ENCODE assay signal across 1 cellular context in the genomic region with DNA sequence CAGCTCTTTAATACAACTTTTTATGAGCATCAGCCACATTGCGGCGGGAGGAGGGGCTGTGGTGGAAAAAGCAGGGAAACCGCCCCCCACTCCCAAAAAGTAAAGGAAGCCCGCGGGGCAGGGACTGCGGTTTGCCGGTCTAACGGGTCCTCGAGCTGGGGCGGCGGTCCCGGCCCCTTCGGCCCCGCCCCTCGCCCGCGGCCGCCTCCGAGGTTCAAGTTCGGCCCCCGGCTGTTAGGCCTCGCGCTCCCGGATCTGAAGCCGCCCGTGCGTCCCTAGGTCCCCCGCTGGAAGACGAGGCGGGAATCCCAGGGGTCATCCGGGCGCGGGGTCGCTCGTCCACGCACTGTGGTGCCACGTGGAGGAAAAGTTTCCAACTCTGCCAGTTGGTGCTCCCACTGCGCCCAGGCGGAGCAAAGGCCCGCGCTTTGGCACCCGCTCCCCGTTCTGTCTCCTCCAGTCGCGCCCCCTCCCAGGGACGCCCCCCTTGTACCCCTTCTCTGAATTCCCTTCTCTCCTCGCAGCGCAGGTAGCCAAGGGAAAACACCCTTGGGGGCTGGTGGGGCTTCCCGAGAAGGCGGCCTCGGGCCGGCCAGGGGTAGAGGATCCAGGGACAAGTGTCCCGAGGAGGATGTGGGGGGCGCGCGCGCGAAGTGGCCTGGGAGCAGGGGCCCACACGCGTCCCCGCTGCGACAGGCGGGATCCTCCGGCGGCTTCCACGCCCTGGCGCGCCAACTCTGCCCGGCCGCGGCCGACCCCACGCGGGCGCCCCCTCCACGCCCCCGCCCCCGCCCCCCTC.
A peak's percentile ranks its signal among the peaks of the same experiment; 100 is the strongest.
TF ChIP-seq lines count a peak whose summit lies in the region.

No MANE protein-coding gene starts in this region.

TF ChIP-seq in HEK293, 187 proteins besides CTCF, POLR2A, EP300 and RAD21 (continued from another document and continues in another):
- TF ChIP-seq, protein P1, sequence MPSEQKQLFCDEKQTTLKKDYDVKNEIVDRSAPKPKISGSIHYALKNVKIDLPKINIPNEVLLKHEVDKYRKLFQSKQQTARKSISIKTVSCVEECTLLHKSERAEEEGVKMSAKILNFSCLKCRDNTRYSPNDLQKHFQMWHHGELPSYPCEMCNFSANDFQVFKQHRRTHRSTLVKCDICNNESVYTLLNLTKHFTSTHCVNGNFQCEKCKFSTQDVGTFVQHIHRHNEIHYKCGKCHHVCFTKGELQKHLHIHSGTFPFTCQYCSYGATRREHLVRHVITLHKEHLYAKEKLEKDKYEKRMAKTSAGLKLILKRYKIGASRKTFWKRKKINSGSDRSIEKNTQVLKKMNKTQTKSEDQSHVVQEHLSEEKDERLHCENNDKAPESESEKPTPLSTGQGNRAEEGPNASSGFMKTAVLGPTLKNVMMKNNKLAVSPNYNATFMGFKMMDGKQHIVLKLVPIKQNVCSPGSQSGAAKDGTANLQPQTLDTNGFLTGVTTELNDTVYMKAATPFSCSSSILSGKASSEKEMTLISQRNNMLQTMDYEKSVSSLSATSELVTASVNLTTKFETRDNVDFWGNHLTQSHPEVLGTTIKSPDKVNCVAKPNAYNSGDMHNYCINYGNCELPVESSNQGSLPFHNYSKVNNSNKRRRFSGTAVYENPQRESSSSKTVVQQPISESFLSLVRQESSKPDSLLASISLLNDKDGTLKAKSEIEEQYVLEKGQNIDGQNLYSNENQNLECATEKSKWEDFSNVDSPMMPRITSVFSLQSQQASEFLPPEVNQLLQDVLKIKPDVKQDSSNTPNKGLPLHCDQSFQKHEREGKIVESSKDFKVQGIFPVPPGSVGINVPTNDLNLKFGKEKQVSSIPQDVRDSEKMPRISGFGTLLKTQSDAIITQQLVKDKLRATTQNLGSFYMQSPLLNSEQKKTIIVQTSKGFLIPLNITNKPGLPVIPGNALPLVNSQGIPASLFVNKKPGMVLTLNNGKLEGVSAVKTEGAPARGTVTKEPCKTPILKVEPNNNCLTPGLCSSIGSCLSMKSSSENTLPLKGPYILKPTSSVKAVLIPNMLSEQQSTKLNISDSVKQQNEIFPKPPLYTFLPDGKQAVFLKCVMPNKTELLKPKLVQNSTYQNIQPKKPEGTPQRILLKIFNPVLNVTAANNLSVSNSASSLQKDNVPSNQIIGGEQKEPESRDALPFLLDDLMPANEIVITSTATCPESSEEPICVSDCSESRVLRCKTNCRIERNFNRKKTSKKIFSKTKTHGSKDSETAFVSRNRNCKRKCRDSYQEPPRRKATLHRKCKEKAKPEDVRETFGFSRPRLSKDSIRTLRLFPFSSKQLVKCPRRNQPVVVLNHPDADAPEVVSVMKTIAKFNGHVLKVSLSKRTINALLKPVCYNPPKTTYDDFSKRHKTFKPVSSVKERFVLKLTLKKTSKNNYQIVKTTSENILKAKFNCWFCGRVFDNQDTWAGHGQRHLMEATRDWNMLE (tag by site-specific recombination; conservative IDR thresholded peaks at IDR 0.05; ENCODE audit: low read depth), result no peak
- TF ChIP-seq, protein P2, sequence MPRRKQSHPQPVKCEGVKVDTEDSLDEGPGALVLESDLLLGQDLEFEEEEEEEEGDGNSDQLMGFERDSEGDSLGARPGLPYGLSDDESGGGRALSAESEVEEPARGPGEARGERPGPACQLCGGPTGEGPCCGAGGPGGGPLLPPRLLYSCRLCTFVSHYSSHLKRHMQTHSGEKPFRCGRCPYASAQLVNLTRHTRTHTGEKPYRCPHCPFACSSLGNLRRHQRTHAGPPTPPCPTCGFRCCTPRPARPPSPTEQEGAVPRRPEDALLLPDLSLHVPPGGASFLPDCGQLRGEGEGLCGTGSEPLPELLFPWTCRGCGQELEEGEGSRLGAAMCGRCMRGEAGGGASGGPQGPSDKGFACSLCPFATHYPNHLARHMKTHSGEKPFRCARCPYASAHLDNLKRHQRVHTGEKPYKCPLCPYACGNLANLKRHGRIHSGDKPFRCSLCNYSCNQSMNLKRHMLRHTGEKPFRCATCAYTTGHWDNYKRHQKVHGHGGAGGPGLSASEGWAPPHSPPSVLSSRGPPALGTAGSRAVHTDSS (tag by site-specific recombination; IDR thresholded peaks at IDR 0.05), result no peak
- TF ChIP-seq ZNF221 (tag by site-specific recombination; IDR thresholded peaks at IDR 0.05; ENCODE audit: borderline replicate concordance) (no peak), ZNF239 (tag by site-specific recombination; IDR thresholded peaks at IDR 0.05) (no peak), KLF10 (tag by site-specific recombination; IDR thresholded peaks at IDR 0.05) (peak; percentile 65; the same call in 1 of the 2 replicates), ZBTB20 (tag by site-specific recombination; IDR thresholded peaks at IDR 0.05) (peak; percentile 60; the same call in 1 of the 2 replicates), ZNF585B (tag by site-specific recombination; IDR thresholded peaks at IDR 0.05) (no peak), ZNF223 (tag by site-specific recombination; IDR thresholded peaks at IDR 0.05) (no peak), ZNF473 (tag by site-specific recombination; IDR thresholded peaks at IDR 0.05) (no peak), ZNF157 (tag by site-specific recombination; IDR thresholded peaks at IDR 0.05) (no peak), ZNF623 (tag by site-specific recombination; IDR thresholded peaks at IDR 0.05) (no peak), WT1 (tag by site-specific recombination; IDR thresholded peaks at IDR 0.05) (peak; percentile 49; the same call in 1 of the 2 replicates), ZNF433 (tag by site-specific recombination; IDR thresholded peaks at IDR 0.05; ENCODE audit: low read depth) (no peak), ZNF560 (tag by site-specific recombination; IDR thresholded peaks at IDR 0.05; ENCODE audit: borderline replicate concordance) (no peak)
- TF ChIP-seq, protein P3, sequence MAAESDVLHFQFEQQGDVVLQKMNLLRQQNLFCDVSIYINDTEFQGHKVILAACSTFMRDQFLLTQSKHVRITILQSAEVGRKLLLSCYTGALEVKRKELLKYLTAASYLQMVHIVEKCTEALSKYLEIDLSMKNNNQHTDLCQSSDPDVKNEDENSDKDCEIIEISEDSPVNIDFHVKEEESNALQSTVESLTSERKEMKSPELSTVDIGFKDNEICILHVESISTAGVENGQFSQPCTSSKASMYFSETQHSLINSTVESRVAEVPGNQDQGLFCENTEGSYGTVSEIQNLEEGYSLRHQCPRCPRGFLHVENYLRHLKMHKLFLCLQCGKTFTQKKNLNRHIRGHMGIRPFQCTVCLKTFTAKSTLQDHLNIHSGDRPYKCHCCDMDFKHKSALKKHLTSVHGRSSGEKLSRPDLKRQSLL (tag by site-specific recombination; IDR thresholded peaks at IDR 0.05), result no peak
- TF ChIP-seq, protein P4, sequence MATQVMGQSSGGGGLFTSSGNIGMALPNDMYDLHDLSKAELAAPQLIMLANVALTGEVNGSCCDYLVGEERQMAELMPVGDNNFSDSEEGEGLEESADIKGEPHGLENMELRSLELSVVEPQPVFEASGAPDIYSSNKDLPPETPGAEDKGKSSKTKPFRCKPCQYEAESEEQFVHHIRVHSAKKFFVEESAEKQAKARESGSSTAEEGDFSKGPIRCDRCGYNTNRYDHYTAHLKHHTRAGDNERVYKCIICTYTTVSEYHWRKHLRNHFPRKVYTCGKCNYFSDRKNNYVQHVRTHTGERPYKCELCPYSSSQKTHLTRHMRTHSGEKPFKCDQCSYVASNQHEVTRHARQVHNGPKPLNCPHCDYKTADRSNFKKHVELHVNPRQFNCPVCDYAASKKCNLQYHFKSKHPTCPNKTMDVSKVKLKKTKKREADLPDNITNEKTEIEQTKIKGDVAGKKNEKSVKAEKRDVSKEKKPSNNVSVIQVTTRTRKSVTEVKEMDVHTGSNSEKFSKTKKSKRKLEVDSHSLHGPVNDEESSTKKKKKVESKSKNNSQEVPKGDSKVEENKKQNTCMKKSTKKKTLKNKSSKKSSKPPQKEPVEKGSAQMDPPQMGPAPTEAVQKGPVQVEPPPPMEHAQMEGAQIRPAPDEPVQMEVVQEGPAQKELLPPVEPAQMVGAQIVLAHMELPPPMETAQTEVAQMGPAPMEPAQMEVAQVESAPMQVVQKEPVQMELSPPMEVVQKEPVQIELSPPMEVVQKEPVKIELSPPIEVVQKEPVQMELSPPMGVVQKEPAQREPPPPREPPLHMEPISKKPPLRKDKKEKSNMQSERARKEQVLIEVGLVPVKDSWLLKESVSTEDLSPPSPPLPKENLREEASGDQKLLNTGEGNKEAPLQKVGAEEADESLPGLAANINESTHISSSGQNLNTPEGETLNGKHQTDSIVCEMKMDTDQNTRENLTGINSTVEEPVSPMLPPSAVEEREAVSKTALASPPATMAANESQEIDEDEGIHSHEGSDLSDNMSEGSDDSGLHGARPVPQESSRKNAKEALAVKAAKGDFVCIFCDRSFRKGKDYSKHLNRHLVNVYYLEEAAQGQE (tag by site-specific recombination; IDR thresholded peaks at IDR 0.05), result peak; percentile 35; the same call in 1 of the 2 replicates
- TF ChIP-seq, protein P5, sequence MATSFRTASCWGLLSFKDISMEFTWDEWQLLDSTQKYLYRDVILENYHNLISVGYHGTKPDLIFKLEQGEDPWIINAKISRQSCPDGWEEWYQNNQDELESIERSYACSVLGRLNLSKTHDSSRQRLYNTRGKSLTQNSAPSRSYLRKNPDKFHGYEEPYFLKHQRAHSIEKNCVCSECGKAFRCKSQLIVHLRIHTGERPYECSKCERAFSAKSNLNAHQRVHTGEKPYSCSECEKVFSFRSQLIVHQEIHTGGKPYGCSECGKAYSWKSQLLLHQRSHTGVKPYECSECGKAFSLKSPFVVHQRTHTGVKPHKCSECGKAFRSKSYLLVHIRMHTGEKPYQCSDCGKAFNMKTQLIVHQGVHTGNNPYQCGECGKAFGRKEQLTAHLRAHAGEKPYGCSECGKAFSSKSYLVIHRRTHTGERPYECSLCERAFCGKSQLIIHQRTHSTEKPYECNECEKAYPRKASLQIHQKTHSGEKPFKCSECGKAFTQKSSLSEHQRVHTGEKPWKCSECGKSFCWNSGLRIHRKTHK (tag by site-specific recombination; IDR thresholded peaks at IDR 0.05), result no peak
- TF ChIP-seq, protein P6, sequence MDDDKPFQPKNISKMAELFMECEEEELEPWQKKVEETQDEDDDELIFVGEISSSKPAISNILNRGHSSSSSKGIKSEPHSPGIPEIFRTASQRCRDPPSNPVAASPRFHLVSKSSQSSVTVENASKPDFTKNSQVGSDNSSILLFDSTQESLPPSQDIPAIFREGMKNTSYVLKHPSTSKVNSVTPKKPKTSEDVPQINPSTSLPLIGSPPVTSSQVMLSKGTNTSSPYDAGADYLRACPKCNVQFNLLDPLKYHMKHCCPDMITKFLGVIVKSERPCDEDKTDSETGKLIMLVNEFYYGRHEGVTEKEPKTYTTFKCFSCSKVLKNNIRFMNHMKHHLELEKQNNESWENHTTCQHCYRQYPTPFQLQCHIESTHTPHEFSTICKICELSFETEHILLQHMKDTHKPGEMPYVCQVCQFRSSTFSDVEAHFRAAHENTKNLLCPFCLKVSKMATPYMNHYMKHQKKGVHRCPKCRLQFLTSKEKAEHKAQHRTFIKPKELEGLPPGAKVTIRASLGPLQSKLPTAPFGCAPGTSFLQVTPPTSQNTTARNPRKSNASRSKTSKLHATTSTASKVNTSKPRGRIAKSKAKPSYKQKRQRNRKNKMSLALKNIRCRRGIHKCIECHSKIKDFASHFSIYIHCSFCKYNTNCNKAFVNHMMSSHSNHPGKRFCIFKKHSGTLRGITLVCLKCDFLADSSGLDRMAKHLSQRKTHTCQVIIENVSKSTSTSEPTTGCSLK (tag by site-specific recombination; IDR thresholded peaks at IDR 0.05), result no peak
- TF ChIP-seq, protein P7, sequence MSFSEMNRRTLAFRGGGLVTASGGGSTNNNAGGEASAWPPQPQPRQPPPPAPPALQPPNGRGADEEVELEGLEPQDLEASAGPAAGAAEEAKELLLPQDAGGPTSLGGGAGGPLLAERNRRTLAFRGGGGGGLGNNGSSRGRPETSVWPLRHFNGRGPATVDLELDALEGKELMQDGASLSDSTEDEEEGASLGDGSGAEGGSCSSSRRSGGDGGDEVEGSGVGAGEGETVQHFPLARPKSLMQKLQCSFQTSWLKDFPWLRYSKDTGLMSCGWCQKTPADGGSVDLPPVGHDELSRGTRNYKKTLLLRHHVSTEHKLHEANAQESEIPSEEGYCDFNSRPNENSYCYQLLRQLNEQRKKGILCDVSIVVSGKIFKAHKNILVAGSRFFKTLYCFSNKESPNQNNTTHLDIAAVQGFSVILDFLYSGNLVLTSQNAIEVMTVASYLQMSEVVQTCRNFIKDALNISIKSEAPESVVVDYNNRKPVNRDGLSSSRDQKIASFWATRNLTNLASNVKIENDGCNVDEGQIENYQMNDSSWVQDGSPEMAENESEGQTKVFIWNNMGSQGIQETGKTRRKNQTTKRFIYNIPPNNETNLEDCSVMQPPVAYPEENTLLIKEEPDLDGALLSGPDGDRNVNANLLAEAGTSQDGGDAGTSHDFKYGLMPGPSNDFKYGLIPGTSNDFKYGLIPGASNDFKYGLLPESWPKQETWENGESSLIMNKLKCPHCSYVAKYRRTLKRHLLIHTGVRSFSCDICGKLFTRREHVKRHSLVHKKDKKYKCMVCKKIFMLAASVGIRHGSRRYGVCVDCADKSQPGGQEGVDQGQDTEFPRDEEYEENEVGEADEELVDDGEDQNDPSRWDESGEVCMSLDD (tag by site-specific recombination; IDR thresholded peaks at IDR 0.05), result peak; percentile 97
- TF ChIP-seq, protein P8, sequence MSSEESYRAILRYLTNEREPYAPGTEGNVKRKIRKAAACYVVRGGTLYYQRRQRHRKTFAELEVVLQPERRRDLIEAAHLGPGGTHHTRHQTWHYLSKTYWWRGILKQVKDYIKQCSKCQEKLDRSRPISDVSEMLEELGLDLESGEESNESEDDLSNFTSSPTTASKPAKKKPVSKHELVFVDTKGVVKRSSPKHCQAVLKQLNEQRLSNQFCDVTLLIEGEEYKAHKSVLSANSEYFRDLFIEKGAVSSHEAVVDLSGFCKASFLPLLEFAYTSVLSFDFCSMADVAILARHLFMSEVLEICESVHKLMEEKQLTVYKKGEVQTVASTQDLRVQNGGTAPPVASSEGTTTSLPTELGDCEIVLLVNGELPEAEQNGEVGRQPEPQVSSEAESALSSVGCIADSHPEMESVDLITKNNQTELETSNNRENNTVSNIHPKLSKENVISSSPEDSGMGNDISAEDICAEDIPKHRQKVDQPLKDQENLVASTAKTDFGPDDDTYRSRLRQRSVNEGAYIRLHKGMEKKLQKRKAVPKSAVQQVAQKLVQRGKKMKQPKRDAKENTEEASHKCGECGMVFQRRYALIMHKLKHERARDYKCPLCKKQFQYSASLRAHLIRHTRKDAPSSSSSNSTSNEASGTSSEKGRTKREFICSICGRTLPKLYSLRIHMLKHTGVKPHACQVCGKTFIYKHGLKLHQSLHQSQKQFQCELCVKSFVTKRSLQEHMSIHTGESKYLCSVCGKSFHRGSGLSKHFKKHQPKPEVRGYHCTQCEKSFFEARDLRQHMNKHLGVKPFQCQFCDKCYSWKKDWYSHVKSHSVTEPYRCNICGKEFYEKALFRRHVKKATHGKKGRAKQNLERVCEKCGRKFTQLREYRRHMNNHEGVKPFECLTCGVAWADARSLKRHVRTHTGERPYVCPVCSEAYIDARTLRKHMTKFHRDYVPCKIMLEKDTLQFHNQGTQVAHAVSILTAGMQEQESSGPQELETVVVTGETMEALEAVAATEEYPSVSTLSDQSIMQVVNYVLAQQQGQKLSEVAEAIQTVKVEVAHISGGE (tag by site-specific recombination; conservative IDR thresholded peaks at IDR 0.05; ENCODE audit: low read depth), result peak; percentile 20; the same call in 1 of the 2 replicates
- TF ChIP-seq, protein P9, sequence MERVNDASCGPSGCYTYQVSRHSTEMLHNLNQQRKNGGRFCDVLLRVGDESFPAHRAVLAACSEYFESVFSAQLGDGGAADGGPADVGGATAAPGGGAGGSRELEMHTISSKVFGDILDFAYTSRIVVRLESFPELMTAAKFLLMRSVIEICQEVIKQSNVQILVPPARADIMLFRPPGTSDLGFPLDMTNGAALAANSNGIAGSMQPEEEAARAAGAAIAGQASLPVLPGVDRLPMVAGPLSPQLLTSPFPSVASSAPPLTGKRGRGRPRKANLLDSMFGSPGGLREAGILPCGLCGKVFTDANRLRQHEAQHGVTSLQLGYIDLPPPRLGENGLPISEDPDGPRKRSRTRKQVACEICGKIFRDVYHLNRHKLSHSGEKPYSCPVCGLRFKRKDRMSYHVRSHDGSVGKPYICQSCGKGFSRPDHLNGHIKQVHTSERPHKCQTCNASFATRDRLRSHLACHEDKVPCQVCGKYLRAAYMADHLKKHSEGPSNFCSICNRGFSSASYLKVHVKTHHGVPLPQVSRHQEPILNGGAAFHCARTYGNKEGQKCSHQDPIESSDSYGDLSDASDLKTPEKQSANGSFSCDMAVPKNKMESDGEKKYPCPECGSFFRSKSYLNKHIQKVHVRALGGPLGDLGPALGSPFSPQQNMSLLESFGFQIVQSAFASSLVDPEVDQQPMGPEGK (tag by site-specific recombination; IDR thresholded peaks at IDR 0.05), result peak; percentile 94
